20 cellular contexts compared by ENCODE assay signal in genomic region chr7:42189535-42189934, GRCh38. TPM values are rescaled to one million over a fixed set of nuclear protein-coding genes. Genes with fewer than 3 reads are reported as not detected.
A peak's percentile ranks its signal among the peaks of the same experiment; 100 is the strongest.
DNase-seq lines count a peak whose midpoint lies in the region; ATAC-seq and TF ChIP-seq lines count a peak whose summit lies in the region.
"Had no signal": no experiment of that assay in that cellular context is flagged by ENCODE, and none has a peak within 500 bp of the region (broad histone marks: within the 10 kb centered on the region; RNA-seq: fewer than 3 reads in every experiment).

No MANE protein-coding gene starts in this region.

- no peak overlapping the region for H3K4me3 Mint-ChIP-seq in activated CD4-positive, alpha-beta T cell treated with anti-CD3 and anti-CD28 coated beads for 36 hours

- peak overlapping the region; percentile 11 for H3K27ac ChIP-seq in mammary epithelial cell (ENCODE audit: insufficient read depth, low read depth, low read length)
- H3K27ac ChIP-seq: BLaER1, parathyroid adenoma, skin epidermis, vagina had no signal

- no peak overlapping the region for H3K27ac Mint-ChIP-seq in activated CD4-positive, alpha-beta T cell treated with anti-CD3 and anti-CD28 coated beads for 36 hours

- no peak for ATAC-seq in activated CD4-positive, alpha-beta T cell treated with anti-CD3 and anti-CD28 coated beads for 36 hours

- no peaks in the 10 kb centered on the region for H3K9me3 Mint-ChIP-seq in activated CD4-positive, alpha-beta T cell treated with anti-CD3 and anti-CD28 coated beads for 36 hours (ENCODE audit: low read depth)

- no peaks in the 10 kb centered on the region for H3K9me3 ChIP-seq in mammary epithelial cell (replicated peaks; ENCODE audit: insufficient read depth, low read length)
- H3K9me3 ChIP-seq: BLaER1, vagina had no signal

- H3K27me3 ChIP-seq in mammary epithelial cell (ENCODE audit: insufficient read depth, low read length) = no peaks in the 10 kb centered on the region
- H3K27me3 ChIP-seq: BLaER1, vagina had no signal

- H2AFZ ChIP-seq in mammary epithelial cell (ENCODE audit: low read depth, low read length) = no peak overlapping the region
- H2AFZ ChIP-seq: parathyroid adenoma had no signal

- H3K4me1 ChIP-seq in mammary epithelial cell (ENCODE audit: insufficient read depth, low read length) = peaks cover 45% of the 10 kb centered on the region
- H3K4me1 ChIP-seq: parathyroid adenoma had no signal

- in situ Hi-C loops in mammary epithelial cell (cut with MboI; ENCODE audit: low sequenced_read_pairs in 2 of 2) = no loop called here

- DNase-seq in HCEC 1CT (peak; percentile 60), mammary epithelial cell (peak; percentile 64), iris pigment epithelial cell (ENCODE audit: low read depth) (peak; percentile 59), HEK293T (ENCODE audit: extremely low spot score) (no peak), mucosa of gallbladder (ENCODE audit: low spot score) (no peak), erythroblast (lab: John Stamatoyannopoulos, UW) (no peak)
- no peak for DNase-seq in activated CD4-positive, alpha-beta T cell treated with anti-CD3 and anti-CD28 coated beads for 36 hours
- DNase-seq: activated gamma-delta T cell treated with Interleukin-2 at 50 U/mL for 16 hours; amygdala; KG1; NCI-H1092; NCI-H2107; NCI-H69; stimulated activated CD8-positive, alpha-beta memory T cell treated with anti-CD3 and anti-CD28 coated beads, Interleukin-4, amount 100 ng/mL, for 48 hours; substantia nigra; T-helper 9 cell had no signal

- no peak overlapping the region for H3K4me3 ChIP-seq in mammary epithelial cell (replicated peaks in 1 of 3; ENCODE audit: insufficient read depth in 1 of 3, low read depth in 2 of 3, low read length in 3 of 3)
- H3K4me3 ChIP-seq: BLaER1, skin epidermis, vagina had no signal

- H3K36me3 Mint-ChIP-seq in activated CD4-positive, alpha-beta T cell treated with anti-CD3 and anti-CD28 coated beads for 36 hours (ENCODE audit: low read depth) = no peaks in the 10 kb centered on the region

- CTCF ChIA-PET in mammary epithelial cell (lab: Charles Lee; ENCODE audit: low non-redundant PET) (no interaction called here), HEK293T (lab: Yijun Ruan, JAX) (no interaction called here)
- CTCF ChIA-PET in activated CD4-positive, alpha-beta T cell treated with anti-CD3 and anti-CD28 coated beads for 36 hours (lab: Charles Lee) = no interaction called here

- H3K4me1 Mint-ChIP-seq in activated CD4-positive, alpha-beta T cell treated with anti-CD3 and anti-CD28 coated beads for 36 hours = peaks cover 14% of the 10 kb centered on the region

- TF ChIP-seq CTCF in mammary epithelial cell (conservative IDR thresholded peaks at IDR 0.05 in 1 of 2, IDR thresholded peaks at IDR 0.05 in 1 of 2; ENCODE audit: extremely low read depth in 1 of 2, insufficient read depth in 1 of 2, low read depth in 1 of 2, low read length in 2 of 2) = no peak

- dilution Hi-C loops in mammary epithelial cell (cut with HindIII; ENCODE audit: low sequenced_read_pairs) = no loop called here

- H3K9ac ChIP-seq in mammary epithelial cell (ENCODE audit: insufficient read depth, low read length) = no peak overlapping the region
- H3K9ac ChIP-seq: BLaER1, parathyroid adenoma had no signal

- 59% methylated on average over 1 of the region's 1 CpG for WGBS in mammary epithelial cell (ENCODE audit: low coverage, missing lambda C conversion rate)

- H3K36me3 ChIP-seq in mammary epithelial cell (ENCODE audit: insufficient read depth, low read length) = no peaks in the 10 kb centered on the region
- H3K36me3 ChIP-seq: vagina had no signal

- peaks cover 80% of the 10 kb centered on the region for H3K79me2 ChIP-seq in mammary epithelial cell (ENCODE audit: insufficient read depth, low read length)
- H3K79me2 ChIP-seq: parathyroid adenoma had no signal

- peaks cover 4% of the 10 kb centered on the region for H3K27me3 Mint-ChIP-seq in activated CD4-positive, alpha-beta T cell treated with anti-CD3 and anti-CD28 coated beads for 36 hours

- POLR2A ChIA-PET in HEK293T (lab: Yijun Ruan, JAX) = no interaction called here
- POLR2A ChIA-PET in activated CD4-positive, alpha-beta T cell treated with anti-CD3 and anti-CD28 coated beads for 36 hours (lab: Charles Lee) = no interaction called here

- H3K4me2 ChIP-seq in mammary epithelial cell (ENCODE audit: insufficient read depth, low read depth, low read length) = peak overlapping the region; percentile 61
- H3K4me2 ChIP-seq: BLaER1 had no signal

- BruUV-seq in mammary epithelial cell (replicated peaks; lab: Mats Ljungman, UMichigan) = no TSS peak

- TF ChIP-seq POLR2A in erythroblast (IDR thresholded peaks at IDR 0.05; ENCODE audit: low read length) = no peak

- H4K20me1 ChIP-seq in mammary epithelial cell (ENCODE audit: insufficient read depth, low read length) = no peaks in the 10 kb centered on the region
- H4K20me1 ChIP-seq: BLaER1 had no signal

- intact Hi-C loops in mammary epithelial cell (cut with micrococcal nuclease) = no loop called here
- intact Hi-C loops in activated CD4-positive, alpha-beta T cell treated with anti-CD3 and anti-CD28 coated beads for 36 hours (cut with DNase I, micrococcal nuclease) = no loop called here

TF ChIP-seq in HEK293T, 16 proteins besides CTCF, POLR2A, EP300 and RAD21:
- TF ChIP-seq L3MBTL2 (conservative IDR thresholded peaks at IDR 0.05) = no peak
- TF ChIP-seq FOXM1 (IDR thresholded peaks at IDR 0.05; ENCODE audit: borderline replicate concordance) = no peak
- TF ChIP-seq TARDBP (IDR thresholded peaks at IDR 0.05) = no peak
- TF ChIP-seq LEF1 (IDR thresholded peaks at IDR 0.05; ENCODE audit: borderline replicate concordance) = no peak
- TF ChIP-seq PKNOX1 (IDR thresholded peaks at IDR 0.05) = no peak
- TF ChIP-seq CTBP1 (IDR thresholded peaks at IDR 0.05; ENCODE audit: borderline replicate concordance) = no peak
- TF ChIP-seq SUZ12 (IDR thresholded peaks at IDR 0.05) = no peak
- no peak for TF ChIP-seq ELF4 (IDR thresholded peaks at IDR 0.05)

RNA-seq across cellular contexts. Expression of gene GLI3, which starts 47.5 kb away (rescaled TPM):
- total RNA-seq in mammary epithelial cell (10 to 100 TPM in 1 of 2 donors, 1 to 10 TPM in 1; 6.3 to 26.2 TPM), mucosa of gallbladder (9.8 TPM)
- polyA plus RNA-seq in mammary epithelial cell = 4.3 TPM
- 44.0 TPM for polyA minus RNA-seq in mammary epithelial cell
- under 1 TPM; 0.18 to 0.30 TPM for total RNA-seq in activated CD4-positive, alpha-beta T cell treated with anti-CD3 and anti-CD28 coated beads for 36 hours

Comparison
In these comparisons a context has a peak if more than half of its experiments do, and no peak if none do; other contexts are left out.
1. DNase-seq: peak in HCEC 1CT (single experiment), mammary epithelial cell (single experiment) and iris pigment epithelial cell (single experiment); none in HEK293T (single experiment), mucosa of gallbladder (single experiment), activated CD4-positive, alpha-beta T cell treated with anti-CD3 and anti-CD28 coated beads for 36 hours (single experiment) and erythroblast (0 of 2).